ENCODE assay signal across 8 cellular contexts in the genomic region with DNA sequence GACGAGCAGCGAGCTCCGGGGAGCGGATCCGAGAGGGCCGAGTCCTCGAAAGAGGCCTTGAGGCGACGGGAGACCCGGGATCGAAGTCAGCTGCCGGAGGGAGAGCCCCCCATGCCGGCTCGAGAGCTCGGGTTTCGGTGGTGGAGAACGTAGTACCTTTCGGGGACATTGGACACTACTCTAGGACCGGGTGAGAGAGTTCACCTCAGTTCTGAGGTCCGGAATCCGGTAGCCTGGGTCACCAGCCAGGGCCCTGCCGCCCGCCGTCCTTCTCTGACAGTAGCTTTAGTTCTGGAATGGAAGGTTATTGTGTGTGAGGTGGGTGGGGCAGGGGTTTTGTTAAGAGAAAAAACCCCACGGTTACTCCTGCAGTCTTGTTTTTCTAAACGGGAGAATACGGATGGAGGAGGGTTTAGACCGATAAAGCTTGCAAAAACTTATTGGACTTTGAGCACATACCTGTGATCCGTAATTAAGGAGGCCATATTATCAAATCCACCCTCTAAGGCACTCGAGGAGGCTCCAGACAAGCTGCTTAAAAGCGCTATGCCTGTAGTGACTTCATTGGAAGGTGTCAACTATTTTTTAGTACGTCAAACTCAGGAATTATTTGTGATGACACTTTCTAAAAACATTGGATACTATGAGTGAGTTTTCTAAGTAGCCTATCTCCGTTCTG. TPM values are rescaled to one million over a fixed set of nuclear protein-coding genes. Genes with fewer than 3 reads are reported as not detected.
DNase-seq lines count a peak whose midpoint lies in the region; ATAC-seq and TF ChIP-seq lines count a peak whose summit lies in the region.

No MANE protein-coding gene starts in this region.

- H3K27me3 ChIP-seq in left ventricle myocardium inferior (ENCODE audit: low read depth): no peaks in the 10 kb centered on the region
- no peaks in the 10 kb centered on the region for H3K27me3 ChIP-seq in gastrocnemius medialis

- no peaks in the 10 kb centered on the region for H3K36me3 ChIP-seq in left ventricle myocardium inferior
- no peaks in the 10 kb centered on the region for H3K36me3 ChIP-seq in gastrocnemius medialis

- ATAC-seq in GM21528 (IDR thresholded peaks at IDR 0.05; ENCODE audit: low FRiP score, unreplicated experiment): peak; percentile 15
- peak; percentile 16 to 32 for ATAC-seq in gastrocnemius medialis

- intact Hi-C loops in left ventricle myocardium inferior (cut with micrococcal nuclease): loop anchor here (10.0 kb wide), 1 partner anchor 133 kb away; no protein-coding TSS in a partner anchor
- intact Hi-C loops in gastrocnemius medialis (cut with DNase I; ENCODE audit: low total_unique reads): loop anchor here (2.0 to 10.0 kb wide), 4 partner anchors 33 to 1013 kb away; partner anchors contain the start of genes ACTR6, GAS2L3 and UTP20

- DNase-seq in G401 (ENCODE audit: low spot score) (peak; percentile 31), KBM-7 (peak; percentile 39), left ventricle myocardium inferior (no peak), gastrocnemius medialis (peak; percentile 3 to 21), germinal center (ENCODE audit: low spot score) (no peak)
- DNase-seq in activated naive CD4-positive, alpha-beta T cell treated with anti-CD3 and anti-CD28 coated beads, Interleukin-2, amount 50 U/mL, for 16 hours: peak; percentile 14
- no peak for DNase-seq in activated effector memory CD4-positive, alpha-beta T cell treated with anti-CD3 and anti-CD28 coated beads, Interleukin-2, amount 50 U/mL, for 16 hours

- H3K27ac ChIP-seq in left ventricle myocardium inferior (replicated peaks) (peak overlapping the region; percentile 95), gastrocnemius medialis (peak overlapping the region; percentile 91 to 96 (median 95))

- peaks cover 60% of the 10 kb centered on the region for H3K4me1 ChIP-seq in left ventricle myocardium inferior
- H3K4me1 ChIP-seq in gastrocnemius medialis: peaks cover 24% of the 10 kb centered on the region in 2 donors

- in situ Hi-C loops in G401 (cut with HindIII; ENCODE audit: low sequenced_read_pairs) (no loop called here), KBM-7 (cut with MboI; ENCODE audit: low pct_unique_long_range_greater_than_20kb, low sequenced_read_pairs) (no loop called here), gastrocnemius medialis (cut with MboI; ENCODE audit: low sequenced_read_pairs in 4 of 4) (no loop called here)

- TF ChIP-seq POLR2A in gastrocnemius medialis (IDR thresholded peaks at IDR 0.05): peak in 1 of 2 donors; percentile 20

- TF ChIP-seq CTCF in left ventricle myocardium inferior (IDR thresholded peaks at IDR 0.05; ENCODE audit: borderline replicate concordance) (no peak), gastrocnemius medialis (IDR thresholded peaks at IDR 0.05 in 4 of 5, conservative IDR thresholded peaks at IDR 0.05 in 1 of 5) (no peak)

- no peaks in the 10 kb centered on the region for H3K9me3 ChIP-seq in left ventricle myocardium inferior (replicated peaks)
- H3K9me3 ChIP-seq in gastrocnemius medialis: no peaks in the 10 kb centered on the region

- H3K4me3 ChIP-seq in left ventricle myocardium inferior (peak overlapping the region; percentile 94), gastrocnemius medialis (peak overlapping the region; percentile 84 to 98 (median 86))

RNA-seq across cellular contexts. Expression of gene SCYL2, which starts 0.8 kb away (rescaled TPM):
- 7.1 and 10.9 TPM in 2 replicates for total RNA-seq in G401 (2014; rRNA removed; shearing (Covaris generic))
- 36.2 TPM for total RNA-seq in left ventricle myocardium inferior
- 10 to 100 TPM; 28.9 to 44.9 (median 33.3) TPM for total RNA-seq in gastrocnemius medialis

RNA-seq across cellular contexts. Expression of gene DEPDC4, which starts 0.9 kb away (rescaled TPM):
- total RNA-seq in G401 (2014; rRNA removed; shearing (Covaris generic)): 0.10 and 1.5 TPM in 2 replicates
- 0.47 TPM for total RNA-seq in left ventricle myocardium inferior
- not detected for total RNA-seq in gastrocnemius medialis

Comparison
In these comparisons a context has a peak if more than half of its experiments do, and no peak if none do; other contexts are left out.
1. DNase-seq: peak in G401 (single experiment), KBM-7 (single experiment), activated naive CD4-positive, alpha-beta T cell treated with anti-CD3 and anti-CD28 coated beads, Interleukin-2, amount 50 U/mL, for 16 hours (single experiment) and gastrocnemius medialis (2 of 2); none in left ventricle myocardium inferior (single experiment), activated effector memory CD4-positive, alpha-beta T cell treated with anti-CD3 and anti-CD28 coated beads, Interleukin-2, amount 50 U/mL, for 16 hours (single experiment) and germinal center (single experiment).